In the genomic region with DNA sequence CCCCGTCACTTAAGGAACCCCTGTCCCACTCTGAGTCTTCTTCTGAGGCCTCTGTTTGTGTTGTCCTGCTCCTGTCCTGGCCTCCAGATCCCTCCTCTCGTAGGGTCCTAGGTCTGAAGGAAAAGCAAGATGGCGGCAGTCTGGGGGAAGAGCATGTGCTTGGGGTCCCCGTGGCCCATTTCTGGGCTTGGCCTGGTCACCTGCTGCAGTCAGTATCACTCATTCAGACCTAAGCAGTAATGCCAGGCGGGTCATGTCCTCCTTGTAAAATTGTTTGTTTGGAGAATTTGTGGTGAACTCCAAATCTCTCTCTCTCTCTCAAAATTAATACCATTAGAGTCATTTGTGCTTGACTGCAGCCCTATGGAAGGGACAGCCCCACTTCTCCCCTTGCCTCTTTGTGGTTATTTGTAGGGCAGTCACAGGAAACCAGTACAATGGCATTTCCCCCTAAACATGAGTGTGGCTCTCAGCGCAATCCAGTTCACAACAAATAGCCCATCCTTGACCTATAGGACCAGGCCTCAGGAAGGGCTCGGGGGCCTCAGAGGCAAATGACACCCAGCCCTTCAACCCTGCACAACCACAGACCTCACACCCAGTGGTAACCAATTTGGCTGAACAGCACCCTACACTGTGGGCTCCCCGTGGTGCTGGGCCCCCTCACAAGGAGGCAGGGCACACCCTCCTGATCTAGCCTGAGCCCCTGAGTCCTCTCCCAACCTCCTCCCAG, we compare ENCODE assay signal across 12 cellular contexts.
DNase-seq lines count a peak whose midpoint lies in the region; ATAC-seq, FAIRE-seq and TF ChIP-seq lines count a peak whose summit lies in the region.
"Had no signal": no experiment of that assay in that cellular context is flagged by ENCODE, and none has a peak within 500 bp of the region (broad histone marks: within the 10 kb centered on the region; RNA-seq: fewer than 3 reads in every experiment).

No MANE protein-coding gene starts in this region.

- peaks cover 15% of the 10 kb centered on the region for H3K4me1 Mint-ChIP-seq in activated naive CD8-positive, alpha-beta T cell treated with anti-CD3 and anti-CD28 coated beads, Interleukin-2, amount 10 ng/mL, durations not matched to agents 7 days and 5 days

- no peaks in the 10 kb centered on the region for H3K9me3 Mint-ChIP-seq in activated naive CD8-positive, alpha-beta T cell treated with anti-CD3 and anti-CD28 coated beads, Interleukin-2, amount 10 ng/mL, durations not matched to agents 7 days and 5 days

- H3K9me3 ChIP-seq in pancreas: no peaks in the 10 kb centered on the region
- no peaks in the 10 kb centered on the region for H3K9me3 ChIP-seq in effector memory CD4-positive, alpha-beta T cell (ENCODE audit: control insufficient read depth, low read length)

- H3K4me1 ChIP-seq in pancreas: no peaks in the 10 kb centered on the region
- peaks cover 13% of the 10 kb centered on the region for H3K4me1 ChIP-seq in effector memory CD4-positive, alpha-beta T cell (ENCODE audit: control insufficient read depth, insufficient read depth, low read length, poor library complexity, severe bottlenecking)

- no peaks in the 10 kb centered on the region for H3K27me3 ChIP-seq in pancreas
- H3K27me3 ChIP-seq in effector memory CD4-positive, alpha-beta T cell (replicated peaks; ENCODE audit: control insufficient read depth, insufficient read depth, low read length, poor library complexity, severe bottlenecking): no peaks in the 10 kb centered on the region
- H3K27me3 ChIP-seq in dorsolateral prefrontal cortex: peaks cover 0 to 76% (median 13%) of the 10 kb centered on the region in 45 donors

- H3K4me3 Mint-ChIP-seq in activated naive CD8-positive, alpha-beta T cell treated with anti-CD3 and anti-CD28 coated beads, Interleukin-2, amount 10 ng/mL, durations not matched to agents 7 days and 5 days: no peak overlapping the region

- H3K36me3 ChIP-seq in pancreas: no peaks in the 10 kb centered on the region
- H3K36me3 ChIP-seq in effector memory CD4-positive, alpha-beta T cell (ENCODE audit: control insufficient read depth, insufficient read depth, low read length): no peaks in the 10 kb centered on the region

- peak overlapping the region; percentile 25 for H3K27ac Mint-ChIP-seq in activated naive CD8-positive, alpha-beta T cell treated with anti-CD3 and anti-CD28 coated beads, Interleukin-2, amount 10 ng/mL, durations not matched to agents 7 days and 5 days

- H3K27me3 Mint-ChIP-seq in activated naive CD8-positive, alpha-beta T cell treated with anti-CD3 and anti-CD28 coated beads, Interleukin-2, amount 10 ng/mL, durations not matched to agents 7 days and 5 days: peaks cover 19% of the 10 kb centered on the region

- H3K27ac ChIP-seq in pancreas (no peak overlapping the region), dorsolateral prefrontal cortex (no peak overlapping the region)
- no peak overlapping the region for H3K27ac ChIP-seq in effector memory CD4-positive, alpha-beta T cell (ENCODE audit: insufficient read depth, low read length, poor library complexity, severe bottlenecking)
- H3K27ac ChIP-seq: HL-60, VCaP had no signal

- POLR2A ChIA-PET in activated naive CD8-positive, alpha-beta T cell treated with anti-CD3 and anti-CD28 coated beads, Interleukin-2, amount 10 ng/mL, durations not matched to agents 7 days and 5 days (lab: Charles Lee): no interaction called here

- H3K4me3 ChIP-seq in pancreas: no peak overlapping the region
- H3K4me3 ChIP-seq in effector memory CD4-positive, alpha-beta T cell (ENCODE audit: insufficient read depth, low read depth, low read length, poor library complexity, severe bottlenecking): no peak overlapping the region
- no peak overlapping the region for H3K4me3 ChIP-seq in dorsolateral prefrontal cortex

- TF ChIP-seq CTCF in GM13977 (IDR thresholded peaks at IDR 0.05; ENCODE audit: extremely low read depth, insufficient read depth, missing control alignments): no peak
- TF ChIP-seq CTCF in pancreas (IDR thresholded peaks at IDR 0.05): no peak
- TF ChIP-seq CTCF in dorsolateral prefrontal cortex (IDR thresholded peaks at IDR 0.05 in 54 of 56, conservative IDR thresholded peaks at IDR 0.05 in 2 of 56; ENCODE audit: low read depth in 1 of 56, partially characterized antibody in 56 of 56): no peak

- H3K36me3 Mint-ChIP-seq in activated naive CD8-positive, alpha-beta T cell treated with anti-CD3 and anti-CD28 coated beads, Interleukin-2, amount 10 ng/mL, durations not matched to agents 7 days and 5 days: no peaks in the 10 kb centered on the region

- DNase-seq in GM13977 (ENCODE audit: low spot score): peak; percentile 71
- no peak for DNase-seq in activated naive CD8-positive, alpha-beta T cell treated with anti-CD3 and anti-CD28 coated beads, Interleukin-2, amount 10 ng/mL, durations not matched to agents 7 days and 5 days
- no peak for DNase-seq in GM19240 (ENCODE audit: insufficient read length, low spot score)
- no peak for DNase-seq in pancreas
- DNase-seq in effector memory CD4-positive, alpha-beta T cell: no peak
- no peak for DNase-seq in dorsolateral prefrontal cortex
- DNase-seq: DMS53, foreskin melanocyte had no signal

- FAIRE-seq in pancreas (lab: Jason Lieb, UNC): no peak

- ATAC-seq in GM19468 (IDR thresholded peaks at IDR 0.05; ENCODE audit: extremely low read depth, unreplicated experiment) (peak; percentile 50), HG03066 (IDR thresholded peaks at IDR 0.05; ENCODE audit: low read depth, unreplicated experiment) (peak; percentile 68), pancreas (no peak)
- peak; percentile 62 for ATAC-seq in activated naive CD8-positive, alpha-beta T cell treated with anti-CD3 and anti-CD28 coated beads, Interleukin-2, amount 10 ng/mL, durations not matched to agents 7 days and 5 days (ENCODE audit: low read depth)

- in situ Hi-C loops in GM13977 (cut with MboI; ENCODE audit: low pct_unique_long_range_greater_than_20kb, low sequenced_read_pairs, unreplicated experiment): no loop called here

- intact Hi-C loops in pancreas (cut with DNase I): no loop called here
- intact Hi-C loops in dorsolateral prefrontal cortex (cut with DNase I): no loop called here

- WGBS in pancreas, 2 donors: 53 to 59% methylated on average over 8 of the region's 8 CpGs

Comparison
In these comparisons a context has a peak if more than half of its experiments do, and no peak if none do; other contexts are left out.
1. ATAC-seq: peak in GM19468 (single experiment), HG03066 (single experiment) and activated naive CD8-positive, alpha-beta T cell treated with anti-CD3 and anti-CD28 coated beads, Interleukin-2, amount 10 ng/mL, durations not matched to agents 7 days and 5 days (single experiment); none in pancreas (0 of 4).